In the genomic region with DNA sequence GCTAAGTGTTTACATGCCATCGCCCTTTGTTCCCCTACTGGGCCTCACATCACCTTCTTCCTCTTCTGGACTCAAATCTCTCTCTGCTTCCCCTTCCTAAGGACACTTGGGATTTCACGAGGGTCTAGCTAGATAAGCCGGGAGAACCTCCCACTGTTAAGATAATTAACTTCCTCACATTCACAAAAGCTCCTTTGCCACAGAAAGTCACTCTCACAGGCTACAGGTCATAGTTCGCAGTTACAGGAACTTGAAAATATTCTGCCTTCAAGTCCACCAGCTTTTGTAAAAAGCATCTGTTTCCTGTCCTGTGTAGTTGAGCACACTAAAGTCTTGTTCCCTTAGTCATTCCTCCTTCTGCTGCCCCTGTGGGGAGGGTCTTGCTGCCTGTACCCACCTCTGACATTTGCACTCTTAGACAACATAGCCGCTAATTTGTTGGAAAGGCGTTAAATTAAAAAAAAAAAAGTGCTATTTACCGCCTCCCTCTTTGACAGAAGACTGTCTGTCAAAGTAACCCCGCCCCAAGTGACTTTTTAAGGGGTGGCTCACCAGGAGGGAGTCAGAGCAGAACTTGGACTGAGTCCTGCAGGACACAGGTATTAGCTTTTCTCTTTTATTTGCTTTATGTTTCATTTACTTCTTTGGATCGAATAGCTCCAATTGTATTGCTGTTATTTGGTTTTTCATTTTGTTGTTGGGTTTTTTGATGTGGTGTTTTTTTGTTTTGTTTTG, we compare ENCODE assay signal across 7 cellular contexts. TPM values are rescaled to one million over a fixed set of nuclear protein-coding genes. Genes with fewer than 3 reads are reported as not detected.
DNase-seq lines count a peak whose midpoint lies in the region; ATAC-seq, FAIRE-seq and TF ChIP-seq lines count a peak whose summit lies in the region.

No MANE protein-coding gene starts in this region.

- TF ChIP-seq POLR2A in Peyer's patch (IDR thresholded peaks at IDR 0.05), result peak; percentile 66 to 72

- no peaks in the 10 kb centered on the region for H3K9me3 Mint-ChIP-seq in activated naive CD4-positive, alpha-beta T cell treated with anti-CD3 and anti-CD28 coated beads, Interleukin-2, amount 50 U/mL, for 24 hours

- no peak for FAIRE-seq in HTR-8/SVneo (lab: Jason Lieb, UNC)

- peaks cover 67% of the 10 kb centered on the region for H3K4me1 Mint-ChIP-seq in activated naive CD4-positive, alpha-beta T cell treated with anti-CD3 and anti-CD28 coated beads, Interleukin-2, amount 50 U/mL, for 24 hours

- peak overlapping the region; percentile 98 for H3K27ac Mint-ChIP-seq in activated naive CD4-positive, alpha-beta T cell treated with anti-CD3 and anti-CD28 coated beads, Interleukin-2, amount 50 U/mL, for 24 hours

- peak overlapping the region; percentile 37 to 52 (median 40) for H3K4me3 ChIP-seq in Peyer's patch
- no peak overlapping the region for H3K4me3 ChIP-seq in mucosa of descending colon
- H3K4me3 ChIP-seq in urinary bladder (ENCODE audit: low read depth, low read length), result peak overlapping the region; percentile 33

- intact Hi-C loops in mucosa of descending colon (cut with DNase I, micrococcal nuclease), result no loop called here

- H3K4me1 ChIP-seq in Peyer's patch (peaks cover 0 to 7% (median 2%) of the 10 kb centered on the region in 4 donors), mucosa of descending colon (ENCODE audit: low read depth) (no peaks in the 10 kb centered on the region), urinary bladder (ENCODE audit: insufficient read depth) (no peaks in the 10 kb centered on the region)

- H3K27ac ChIP-seq in Peyer's patch, result peak overlapping the region; percentile 62 to 82 (median 76)
- H3K27ac ChIP-seq in urinary bladder (ENCODE audit: low read depth), result peak overlapping the region; percentile 7

- no peaks in the 10 kb centered on the region for H3K36me3 ChIP-seq in Peyer's patch
- no peaks in the 10 kb centered on the region for H3K36me3 ChIP-seq in mucosa of descending colon (ENCODE audit: low read depth)
- H3K36me3 ChIP-seq in urinary bladder (ENCODE audit: insufficient read depth), result no peaks in the 10 kb centered on the region

- ATAC-seq in GM21529 (IDR thresholded peaks at IDR 0.05; ENCODE audit: unreplicated experiment) (peak; percentile 50), mucosa of descending colon (peak; percentile 71)

- TF ChIP-seq CTCF in Peyer's patch (IDR thresholded peaks at IDR 0.05), result no peak
- TF ChIP-seq CTCF in mucosa of descending colon (IDR thresholded peaks at IDR 0.05), result no peak

- peak overlapping the region; percentile 98 for H3K4me3 Mint-ChIP-seq in activated naive CD4-positive, alpha-beta T cell treated with anti-CD3 and anti-CD28 coated beads, Interleukin-2, amount 50 U/mL, for 24 hours

- DNase-seq in Peyer's patch (peak in 2 of 3 donors; percentile 88 to 91), mucosa of descending colon (peak in 1 of 3 donors; percentile 68), GM03348 (ENCODE audit: low spot score) (no peak), HTR-8/SVneo (ENCODE audit: insufficient read length, low spot score) (no peak)

- no peaks in the 10 kb centered on the region for H3K27me3 Mint-ChIP-seq in activated naive CD4-positive, alpha-beta T cell treated with anti-CD3 and anti-CD28 coated beads, Interleukin-2, amount 50 U/mL, for 24 hours

- H3K9me3 ChIP-seq in Peyer's patch (no peaks in the 10 kb centered on the region), mucosa of descending colon (peaks cover 4% of the 10 kb centered on the region)

- H3K27me3 ChIP-seq in Peyer's patch, result no peaks in the 10 kb centered on the region

- peaks cover 22% of the 10 kb centered on the region for H3K36me3 Mint-ChIP-seq in activated naive CD4-positive, alpha-beta T cell treated with anti-CD3 and anti-CD28 coated beads, Interleukin-2, amount 50 U/mL, for 24 hours

- WGBS in urinary bladder, result 18% methylated on average over 9 of the region's 9 CpGs

RNA-seq across cellular contexts. Expression of a gene that starts 26.8 kb away (rescaled TPM):
- total RNA-seq in Peyer's patch (1 to 10 TPM in 3 of 4 donors, not detected in 1; 1.7 to 9.9 (median 2.5) TPM), mucosa of descending colon (1 to 10 TPM; 1.4 to 2.1 (median 1.9) TPM), urinary bladder (2.1 TPM)
- polyA plus RNA-seq in urinary bladder, result 0.90 TPM

Comparison
In these comparisons a context has a peak if more than half of its experiments do, and no peak if none do; other contexts are left out.
1. DNase-seq: peak in Peyer's patch (2 of 3); none in GM03348 (single experiment) and HTR-8/SVneo (single experiment).